Comparison of ENCODE assay signal across 10 cellular contexts in genomic region chr1:244860914-244861610, GRCh38. TPM values are rescaled to one million over a fixed set of nuclear protein-coding genes. Genes with fewer than 3 reads are reported as not detected.
DNase-seq lines count a peak whose midpoint lies in the region; ATAC-seq and TF ChIP-seq lines count a peak whose summit lies in the region.
"Had no signal": no experiment of that assay in that cellular context is flagged by ENCODE, and none has a peak within 500 bp of the region (broad histone marks: within the 10 kb centered on the region; RNA-seq: fewer than 3 reads in every experiment).

No MANE protein-coding gene starts in this region.

- no peaks in the 10 kb centered on the region for H3K27me3 ChIP-seq in BLaER1
- no peaks in the 10 kb centered on the region for H3K27me3 ChIP-seq in Karpas-422 (ENCODE audit: low read length)
- H3K27me3 ChIP-seq in colonic mucosa: no peaks in the 10 kb centered on the region
- no peaks in the 10 kb centered on the region for H3K27me3 ChIP-seq in neural cell (ENCODE audit: insufficient read depth, low read depth, low read length)

- H3K4me1 ChIP-seq in BLaER1 (peaks cover 70% of the 10 kb centered on the region), Karpas-422 (ENCODE audit: low read length) (peaks cover 45% of the 10 kb centered on the region), colonic mucosa (peaks cover 13% of the 10 kb centered on the region)

- no peak overlapping the region for H2AFZ ChIP-seq in Karpas-422 (ENCODE audit: low read length)
- H2AFZ ChIP-seq in neural cell (ENCODE audit: low read depth, low read length): no peak overlapping the region

- TF ChIP-seq EP300 in neural cell (conservative IDR thresholded peaks at IDR 0.05; ENCODE audit: poor library complexity, severe bottlenecking): no peak

- peaks cover 59% of the 10 kb centered on the region for H3K36me3 ChIP-seq in BLaER1
- H3K36me3 ChIP-seq in Karpas-422 (ENCODE audit: insufficient read depth, low read length): peaks cover 70% of the 10 kb centered on the region
- H3K36me3 ChIP-seq in colonic mucosa: peaks cover 23% of the 10 kb centered on the region
- H3K36me3 ChIP-seq in neural cell (ENCODE audit: insufficient read depth, low read length): peaks cover 10% of the 10 kb centered on the region

- intact Hi-C loops in colonic mucosa (cut with DNase I): loop anchor here (10.0 kb wide), 1 partner anchor 184 kb away; no protein-coding TSS in a partner anchor

- no peak for TF ChIP-seq CTCF in colonic mucosa (IDR thresholded peaks at IDR 0.05)
- TF ChIP-seq CTCF in neural cell (IDR thresholded peaks at IDR 0.05; ENCODE audit: poor library complexity, severe bottlenecking): no peak

- H4K20me1 ChIP-seq in BLaER1: peaks cover 68% of the 10 kb centered on the region
- peaks cover 55% of the 10 kb centered on the region for H4K20me1 ChIP-seq in Karpas-422 (ENCODE audit: insufficient read depth, low read depth, low read length)
- peaks cover 45% of the 10 kb centered on the region for H4K20me1 ChIP-seq in neural cell (ENCODE audit: insufficient read depth)

- peaks cover 80% of the 10 kb centered on the region for H3K79me2 ChIP-seq in Karpas-422 (ENCODE audit: low read length)
- peaks cover 75% of the 10 kb centered on the region for H3K79me2 ChIP-seq in neural cell (replicated peaks; ENCODE audit: insufficient read depth, low read length)

- H3K4me3 ChIP-seq in BLaER1 (peak overlapping the region; percentile 94), Karpas-422 (ENCODE audit: low read length) (peak overlapping the region; percentile 97), colonic mucosa (peak overlapping the region; percentile 90), neural cell (ENCODE audit: low read length) (peak overlapping the region; percentile 97)

- peak overlapping the region; percentile 100 for H3K9ac ChIP-seq in BLaER1
- peak overlapping the region; percentile 94 for H3K9ac ChIP-seq in Karpas-422 (ENCODE audit: low read length)
- peak overlapping the region in 1 of 2 donors; percentile 28 for H3K9ac ChIP-seq in colonic mucosa (ENCODE audit: low read depth in 2 of 2, low read length in 2 of 2)
- H3K9ac ChIP-seq in neural cell (ENCODE audit: low read length): peak overlapping the region; percentile 100

- H3K9me2 ChIP-seq in Karpas-422 (replicated peaks; ENCODE audit: insufficient read depth, low read length): no peaks in the 10 kb centered on the region
- no peaks in the 10 kb centered on the region for H3K9me2 ChIP-seq in neural cell (ENCODE audit: insufficient read depth, low read length)

- TF ChIP-seq RAD21 in neural cell (conservative IDR thresholded peaks at IDR 0.05): no peak

- H3F3A ChIP-seq in neural cell (ENCODE audit: insufficient read depth, low read length, poor library complexity, severe bottlenecking): peaks cover 14% of the 10 kb centered on the region

- H3K9me3 ChIP-seq in BLaER1 (no peaks in the 10 kb centered on the region), Karpas-422 (ENCODE audit: low read length) (no peaks in the 10 kb centered on the region), colonic mucosa (no peaks in the 10 kb centered on the region), neural cell (ENCODE audit: low read length) (no peaks in the 10 kb centered on the region)

- peak overlapping the region; percentile 100 for H3K27ac ChIP-seq in BLaER1
- peak overlapping the region; percentile 86; the same call in 1 of the 2 replicates for H3K27ac ChIP-seq in Karpas-422 (ENCODE audit: low read length)
- H3K27ac ChIP-seq in colonic mucosa: peak overlapping the region; percentile 21
- no peak overlapping the region for H3K27ac ChIP-seq in neural cell (ENCODE audit: low read length)

- DNase-seq in Karpas-422 (peak; percentile 40), colonic mucosa (no peak), NCI-H2107 treated with DMSO at 0.1 percent for 48 hours (lab: John Stamatoyannopoulos, UW; ENCODE audit: unreplicated experiment) (no peak), germinal center (ENCODE audit: low spot score) (no peak)
- no peak for DNase-seq in stimulated activated naive CD4-positive, alpha-beta T cell treated with Interleukin-2 at 50 U/mL for 16 hours (lab: John Stamatoyannopoulos, UW)
- DNase-seq: hippocampal formation, NCI-H774 had no signal

- H3K4me2 ChIP-seq in BLaER1 (peak overlapping the region; percentile 87), Karpas-422 (ENCODE audit: low read depth, low read length, poor library complexity, severe bottlenecking) (peak overlapping the region; percentile 93), neural cell (ENCODE audit: low read length) (peak overlapping the region; percentile 77)

- no peak for ATAC-seq in HG02642 (IDR thresholded peaks at IDR 0.05; ENCODE audit: poor library complexity, unreplicated experiment)

TF ChIP-seq in neural cell, 6 proteins besides CTCF, POLR2A, EP300 and RAD21:
- no peak for TF ChIP-seq POLR2AphosphoS5 (IDR thresholded peaks at IDR 0.05)
- no peak for TF ChIP-seq TAF1 (IDR thresholded peaks at IDR 0.05; ENCODE audit: low read depth)
- TF ChIP-seq REST (IDR thresholded peaks at IDR 0.05; ENCODE audit: borderline replicate concordance): no peak
- TF ChIP-seq SMC3 (conservative IDR thresholded peaks at IDR 0.05; ENCODE audit: poor library complexity): no peak
- TF ChIP-seq EZH2 (IDR thresholded peaks at IDR 0.05; ENCODE audit: borderline replicate concordance, insufficient read depth, low read length, poor library complexity, severe bottlenecking): no peak
- TF ChIP-seq MXI1 (conservative IDR thresholded peaks at IDR 0.05; ENCODE audit: poor library complexity, severe bottlenecking): no peak

RNA-seq across cellular contexts. Expression of gene HNRNPU, which starts 3.3 kb away (rescaled TPM):
- 224 and 343 TPM in 2 replicates for total RNA-seq in Karpas-422 (2014; rRNA removed; shearing (Covaris generic); ENCODE audit: low replicate concordance)
- total RNA-seq in colonic mucosa: 100 to 1,000 TPM; 218 to 370 TPM
- 303 and 346 TPM in 2 replicates for polyA plus RNA-seq in neural cell
- 555 and 641 TPM in 2 replicates for polyA minus RNA-seq in neural cell

RNA-seq across cellular contexts. Expression of gene COX20, which starts 25.6 kb away (rescaled TPM):
- 24.1 and 52.4 TPM in 2 replicates for total RNA-seq in Karpas-422 (2014; rRNA removed; shearing (Covaris generic); ENCODE audit: low replicate concordance)
- 10 to 100 TPM; 26.1 to 31.5 TPM for total RNA-seq in colonic mucosa
- 110 and 169 TPM in 2 replicates for polyA plus RNA-seq in neural cell
- 69.4 and 86.9 TPM in 2 replicates for polyA minus RNA-seq in neural cell
